ENCODE assay signal across 27 cellular contexts in genomic region chr11:72775288-72776110, GRCh38. TPM values are rescaled to one million over a fixed set of nuclear protein-coding genes. Genes with fewer than 3 reads are reported as not detected.
DNase-seq lines count a peak whose midpoint lies in the region; ATAC-seq, FAIRE-seq and TF ChIP-seq lines count a peak whose summit lies in the region.
"Had no signal": no experiment of that assay in that cellular context is flagged by ENCODE, and none has a peak within 500 bp of the region (broad histone marks: within the 10 kb centered on the region; RNA-seq: fewer than 3 reads in every experiment).

No MANE protein-coding gene starts in this region.

- no peak for TF ChIP-seq RAD21 in HepG2 (CRISPR knock-in tag; IDR thresholded peaks at IDR 0.05)

- FAIRE-seq in HepG2 (lab: Jason Lieb, UNC) (no peak), pancreas (lab: Jason Lieb, UNC) (no peak)
- FAIRE-seq: endothelial cell of umbilical vein, G401.6, islet of Langerhans, TTC549 had no signal

- POLR2A ChIA-PET in HepG2 (lab: Yijun Ruan, JAX) = interaction anchor here (0.8 to 10.0 kb wide), 3 partner anchors 9 to 18 kb away, joined by 6 to 103 read pairs (median 52); partner anchors contain the start of gene STARD10
- POLR2A ChIA-PET in activated CD8-positive, alpha-beta T cell treated with anti-CD3 and anti-CD28 coated beads, Interleukin-2, amount 10 ng/mL, durations not matched to agents 7 days and 5 days (lab: Charles Lee) = interaction anchor here (1.3 kb wide), 1 partner anchor 19 kb away, joined by 5 read pairs; the partner anchor contains the start of gene STARD10

- peaks cover 63% of the 10 kb centered on the region for H3K79me2 ChIP-seq in HepG2 (ENCODE audit: insufficient read depth, low read length)

- TF ChIP-seq POLR2A in HepG2 (IDR thresholded peaks at IDR 0.05; ENCODE audit: insufficient read depth in 1 of 2, low read depth in 2 of 2, low read length in 2 of 2) = no peak

- no peak overlapping the region for H3K4me3 ChIP-seq in HepG2 (replicated peaks in 1 of 3; ENCODE audit: insufficient read depth in 1 of 3, low read depth in 2 of 3, low read length in 3 of 3)
- peak overlapping the region in 1 of 4 donors; percentile 3 for H3K4me3 ChIP-seq in pancreas
- H3K4me3 ChIP-seq: ascending aorta, testis had no signal

- TF ChIP-seq EP300 in HepG2 (IDR thresholded peaks at IDR 0.05; ENCODE audit: low read depth in 2 of 2, low read length in 2 of 2) (no peak), HepG2 (CRISPR knock-in tag; IDR thresholded peaks at IDR 0.05; ENCODE audit: borderline replicate concordance) (no peak)

- DNase-seq in HepG2 (ENCODE audit: low spot score) (no peak), pancreas (no peak), SKM-1 (lab: John Stamatoyannopoulos, UW; ENCODE audit: unreplicated experiment) (no peak), NCI-H2171 treated with DMSO at 0.1 percent for 48 hours (lab: John Stamatoyannopoulos, UW) (no peak)
- no peak for DNase-seq in activated T-cell treated with anti-CD3 and anti-CD28 coated beads, Interleukin-2, amount 50 U/mL, for 1 hour
- DNase-seq in activated CD8-positive, alpha-beta T cell treated with anti-CD3 and anti-CD28 coated beads, Interleukin-2, amount 10 ng/mL, durations not matched to agents 7 days and 5 days = no peak
- DNase-seq: activated CD4-positive, alpha-beta memory T cell treated with anti-CD3 and anti-CD28 coated beads for 36 hours; activated CD4-positive, CD25-positive, alpha-beta regulatory T cell treated with anti-CD3 and anti-CD28 coated beads, Interleukin-2, amount 50 U/mL, for 72 hours; activated CD8-positive, alpha-beta memory T cell treated with anti-CD3 and anti-CD28 coated beads, Interleukin-2, amount 50 U/mL, for 48 hours; H9; NCI-H1092 treated with DMSO at 0.1 percent for 48 hours; NCI-H1930; NCI-H526 treated with DMSO at 0.1 percent for 48 hours; stimulated activated naive CD4-positive, alpha-beta T cell treated with Interleukin-2 at 50 U/mL for 16 hours; testis had no signal

- no peak overlapping the region; the same call in 1 of the 2 replicates for H3K9ac ChIP-seq in HepG2 (ENCODE audit: insufficient read depth, low read depth, low read length)

- H3K4me3 Mint-ChIP-seq in activated T-helper 17 cell treated with anti-CD3 and anti-CD28 coated beads, Interleukin-2, amount 50 U/mL, for 72 hours = no peak overlapping the region
- H3K4me3 Mint-ChIP-seq in activated CD8-positive, alpha-beta T cell treated with anti-CD3 and anti-CD28 coated beads, Interleukin-2, amount 10 ng/mL, durations not matched to agents 7 days and 5 days = no peak overlapping the region
- H3K4me3 Mint-ChIP-seq: activated CD4-positive, alpha-beta memory T cell treated with anti-CD3 and anti-CD28 coated beads for 36 hours; B cell; central memory CD8-positive, alpha-beta T cell; H9; T-helper 1 cell treated with Interleukin-12 subunit alpha and Interleukin-12 subunit beta and Interleukin-4 antibody, amounts not matched to agents 30 μg/mL and 1 μg/mL, for 36 hours had no signal

- no peak overlapping the region for H3K4me2 ChIP-seq in HepG2 (ENCODE audit: low read depth, low read length)

- H3K27ac ChIP-seq in 22Rv1 = peak overlapping the region; percentile 98
- no peak overlapping the region for H3K27ac ChIP-seq in HepG2 (ENCODE audit: extremely low read length, insufficient read depth, low read length)
- peak overlapping the region; percentile 66 to 93 (median 72) for H3K27ac ChIP-seq in pancreas
- H3K27ac ChIP-seq: ascending aorta, testis had no signal

- H4K20me1 ChIP-seq in HepG2 (ENCODE audit: insufficient read depth, low read length) = peaks cover 7% of the 10 kb centered on the region; the same call in 1 of the 2 replicates

- intact Hi-C loops in HepG2 (cut with micrococcal nuclease; ENCODE audit: unreplicated experiment) = no loop called here
- intact Hi-C loops in pancreas (cut with DNase I) = no loop called here

- 97% methylated on average over 6 of the region's 7 CpGs for WGBS in HepG2 (ENCODE audit: low lambda C conversion rate)
- WGBS in pancreas, 2 donors = 66 to 74% methylated on average over 7 of the region's 7 CpGs

- H3K4me1 ChIP-seq in HepG2 (ENCODE audit: insufficient read depth, low read length) (peaks cover 97% of the 10 kb centered on the region), pancreas (peaks cover 47 to 72% (median 61%) of the 10 kb centered on the region in 3 donors)

- no peaks in the 10 kb centered on the region for H3K36me3 Mint-ChIP-seq in activated T-helper 17 cell treated with anti-CD3 and anti-CD28 coated beads, Interleukin-2, amount 50 U/mL, for 72 hours (ENCODE audit: low read depth)
- H3K36me3 Mint-ChIP-seq in activated CD8-positive, alpha-beta T cell treated with anti-CD3 and anti-CD28 coated beads, Interleukin-2, amount 10 ng/mL, durations not matched to agents 7 days and 5 days (ENCODE audit: low read depth) = no peaks in the 10 kb centered on the region
- H3K36me3 Mint-ChIP-seq: activated CD4-positive, alpha-beta memory T cell treated with anti-CD3 and anti-CD28 coated beads for 36 hours; activated naive CD4-positive, alpha-beta T cell treated with anti-CD3 and anti-CD28 coated beads, Interleukin-2, amount 50 U/mL, for 72 hours had no signal

- no peaks in the 10 kb centered on the region for H3K9me3 Mint-ChIP-seq in activated T-helper 17 cell treated with anti-CD3 and anti-CD28 coated beads, Interleukin-2, amount 50 U/mL, for 72 hours
- H3K9me3 Mint-ChIP-seq in activated CD8-positive, alpha-beta T cell treated with anti-CD3 and anti-CD28 coated beads, Interleukin-2, amount 10 ng/mL, durations not matched to agents 7 days and 5 days (ENCODE audit: insufficient read depth) = no peaks in the 10 kb centered on the region
- H3K9me3 Mint-ChIP-seq: activated CD4-positive, alpha-beta memory T cell treated with anti-CD3 and anti-CD28 coated beads for 36 hours; activated naive CD4-positive, alpha-beta T cell treated with anti-CD3 and anti-CD28 coated beads, Interleukin-2, amount 50 U/mL, for 72 hours; central memory CD8-positive, alpha-beta T cell; H9; IgD-negative memory B cell; T-helper 1 cell treated with Interleukin-12 subunit alpha and Interleukin-12 subunit beta and Interleukin-4 antibody, amounts not matched to agents 30 μg/mL and 1 μg/mL, for 36 hours had no signal

- BruUV-seq in HepG2 (replicated peaks; lab: Mats Ljungman, UMichigan) = no TSS peak

- peaks cover under 1 to 31% of the 10 kb centered on the region in 2 experiments; a peak in 4 of 5 replicates for H3K36me3 ChIP-seq in HepG2 (replicated peaks in 1 of 2; ENCODE audit: control insufficient read depth in 1 of 2, insufficient read depth in 2 of 2, low read length in 2 of 2)
- H3K36me3 ChIP-seq in pancreas = no peaks in the 10 kb centered on the region
- H3K36me3 ChIP-seq: ascending aorta had no signal

- no peak for ATAC-seq in activated T-helper 17 cell treated with anti-CD3 and anti-CD28 coated beads, Interleukin-2, amount 50 U/mL, for 72 hours (replicated peaks)
- ATAC-seq in HepG2 = no peak
- ATAC-seq in pancreas = no peak
- ATAC-seq in activated CD8-positive, alpha-beta T cell treated with anti-CD3 and anti-CD28 coated beads, Interleukin-2, amount 10 ng/mL, durations not matched to agents 7 days and 5 days = no peak
- ATAC-seq: activated naive CD4-positive, alpha-beta T cell treated with anti-CD3 and anti-CD28 coated beads, Interleukin-2, amount 50 U/mL, for 72 hours had no signal

- H3K27me3 ChIP-seq in HepG2 (ENCODE audit: control insufficient read depth in 1 of 2, insufficient read depth in 2 of 2, low read length in 2 of 2) (no peaks in the 10 kb centered on the region), pancreas (no peaks in the 10 kb centered on the region)
- H3K27me3 ChIP-seq: ascending aorta, testis had no signal

- peak overlapping the region; percentile 64 for H3K27ac Mint-ChIP-seq in activated T-helper 17 cell treated with anti-CD3 and anti-CD28 coated beads, Interleukin-2, amount 50 U/mL, for 72 hours
- H3K27ac Mint-ChIP-seq in activated CD8-positive, alpha-beta T cell treated with anti-CD3 and anti-CD28 coated beads, Interleukin-2, amount 10 ng/mL, durations not matched to agents 7 days and 5 days = no peak overlapping the region
- H3K27ac Mint-ChIP-seq: activated CD4-positive, alpha-beta memory T cell treated with anti-CD3 and anti-CD28 coated beads for 36 hours; activated naive CD4-positive, alpha-beta T cell treated with anti-CD3 and anti-CD28 coated beads, Interleukin-2, amount 50 U/mL, for 72 hours; B cell; T-helper 1 cell treated with Interleukin-12 subunit alpha and Interleukin-12 subunit beta and Interleukin-4 antibody, amounts not matched to agents 30 μg/mL and 1 μg/mL, for 36 hours had no signal

- CTCF ChIA-PET in HepG2 (lab: Yijun Ruan, JAX; ENCODE audit: low intra/inter-chr PET ratio, low total read pairs) = no interaction called here
- CTCF ChIA-PET in activated CD8-positive, alpha-beta T cell treated with anti-CD3 and anti-CD28 coated beads, Interleukin-2, amount 10 ng/mL, durations not matched to agents 7 days and 5 days (lab: Charles Lee) = interaction anchor here (1.0 to 5.0 kb wide), 2 partner anchors 12 to 17 kb away, joined by 3 to 31 read pairs; partner anchors contain the start of gene STARD10

- peaks cover 10% of the 10 kb centered on the region for H3K4me1 Mint-ChIP-seq in activated T-helper 17 cell treated with anti-CD3 and anti-CD28 coated beads, Interleukin-2, amount 50 U/mL, for 72 hours
- H3K4me1 Mint-ChIP-seq in activated CD8-positive, alpha-beta T cell treated with anti-CD3 and anti-CD28 coated beads, Interleukin-2, amount 10 ng/mL, durations not matched to agents 7 days and 5 days (ENCODE audit: low read depth) = peaks cover 13% of the 10 kb centered on the region

- H2AFZ ChIP-seq in HepG2 (ENCODE audit: low read length) = no peak overlapping the region

- in situ Hi-C loops in HepG2 (cut with HindIII; ENCODE audit: extremely low pct_ligation_motif_present, low pct_unique_long_range_greater_than_20kb) = no loop called here

- no peak for TF ChIP-seq CTCF in 22Rv1 (IDR thresholded peaks at IDR 0.05)
- TF ChIP-seq CTCF in HepG2 (CRISPR knock-in tag; IDR thresholded peaks at IDR 0.05) = no peak
- no peak for TF ChIP-seq CTCF in pancreas (IDR thresholded peaks at IDR 0.05)

- no peaks in the 10 kb centered on the region for H3K9me3 ChIP-seq in HepG2 (ENCODE audit: low read length)
- H3K9me3 ChIP-seq in pancreas = no peaks in the 10 kb centered on the region
- H3K9me3 ChIP-seq: ascending aorta, testis had no signal

- H3K27me3 Mint-ChIP-seq in activated T-helper 17 cell treated with anti-CD3 and anti-CD28 coated beads, Interleukin-2, amount 50 U/mL, for 72 hours = no peaks in the 10 kb centered on the region
- H3K27me3 Mint-ChIP-seq in activated CD8-positive, alpha-beta T cell treated with anti-CD3 and anti-CD28 coated beads, Interleukin-2, amount 10 ng/mL, durations not matched to agents 7 days and 5 days (ENCODE audit: low read depth) = peaks cover 7% of the 10 kb centered on the region
- H3K27me3 Mint-ChIP-seq: activated CD4-positive, alpha-beta memory T cell treated with anti-CD3 and anti-CD28 coated beads for 36 hours; B cell; central memory CD8-positive, alpha-beta T cell; IgD-negative memory B cell had no signal

RNA-seq across cellular contexts. Expression of gene STARD10, which starts 18.3 kb away (rescaled TPM):
- 10 to 100 TPM in 1 of 2 donors, 1 to 10 TPM in 1; 7.7 to 16.4 TPM for total RNA-seq in activated T-helper 17 cell treated with anti-CD3 and anti-CD28 coated beads, Interleukin-2, amount 50 U/mL, for 72 hours
- total RNA-seq in HepG2 (2016; rRNA removed; fragmentation: Illumina TruSeq; extraction: Trizol) = 248 and 341 TPM in 2 replicates
- total RNA-seq in HepG2 (2016; cell fraction: cytosol; rRNA removed; fragmentation: Illumina TruSeq; extraction: Trizol; ENCODE audit: low read depth) = 1,658 and 1,675 TPM in 2 replicates
- total RNA-seq in HepG2 (2016; cell fraction: insoluble cytoplasmic fraction; rRNA removed; fragmentation: Illumina TruSeq; extraction: Trizol) = 231 and 367 TPM in 2 replicates
- total RNA-seq in HepG2 (2016; cell fraction: membrane; rRNA removed; fragmentation: Illumina TruSeq; extraction: Trizol) = 1,130 and 1,245 TPM in 2 replicates
- total RNA-seq in HepG2 (2016; cell fraction: nucleus; rRNA removed; fragmentation: Illumina TruSeq; extraction: Trizol) = 138 and 147 TPM in 2 replicates
- polyA plus RNA-seq in HepG2 (2011; rRNA removed) = 260 and 311 TPM in 2 replicates
- 248 and 317 TPM in 2 replicates for polyA plus RNA-seq in HepG2 (2011; cell fraction: cytosol; rRNA removed)
- polyA plus RNA-seq in HepG2 (2011; cell fraction: nucleus; rRNA removed) = 146 and 149 TPM in 2 replicates
- 146 and 179 TPM in 2 replicates for polyA plus RNA-seq in HepG2 (2012)
- polyA plus RNA-seq in HepG2 (2016; cell fraction: cytosol; fragmentation: Illumina TruSeq; extraction: Trizol; ENCODE audit: low read depth) = 2,121 and 2,355 TPM in 2 replicates
- 324 and 400 TPM in 2 replicates for polyA plus RNA-seq in HepG2 (2016; cell fraction: insoluble cytoplasmic fraction; fragmentation: Illumina TruSeq; extraction: Trizol; ENCODE audit: low read depth)
- 1,491 and 1,549 TPM in 2 replicates for polyA plus RNA-seq in HepG2 (2016; cell fraction: membrane; fragmentation: Illumina TruSeq; extraction: Trizol; ENCODE audit: low read depth)
- 357 and 378 TPM in 2 replicates for polyA plus RNA-seq in HepG2 (2016; cell fraction: nucleus; fragmentation: Illumina TruSeq; extraction: Trizol; ENCODE audit: insufficient read depth, low read depth)
- polyA minus RNA-seq in HepG2 (2011; rRNA and poly(A)+ RNA removed; ENCODE audit: low replicate concordance) = 15.4 and 222 TPM in 2 replicates
- polyA minus RNA-seq in HepG2 (2011; cell fraction: cytosol; rRNA and poly(A)+ RNA removed) = 77.0 and 88.8 TPM in 2 replicates
- 41.4 and 44.8 TPM in 2 replicates for polyA minus RNA-seq in HepG2 (2011; cell fraction: nucleus; rRNA and poly(A)+ RNA removed)
- total RNA-seq in pancreas = 100 to 1,000 TPM in 5 of 6 donors, 10 to 100 TPM in 1; 99.5 to 187 (median 153) TPM
- 100 to 1,000 TPM; 201 to 366 TPM for polyA plus RNA-seq in pancreas
- 1 to 10 TPM; 4.0 to 4.5 TPM for total RNA-seq in activated CD8-positive, alpha-beta T cell treated with anti-CD3 and anti-CD28 coated beads, Interleukin-2, amount 10 ng/mL, durations not matched to agents 7 days and 5 days

RNA-seq across cellular contexts. Expression of gene ARAP1, which starts 23.3 kb away (rescaled TPM):
- 100 to 1,000 TPM in 1 of 2 donors, 10 to 100 TPM in 1; 98.0 to 216 TPM for total RNA-seq in activated T-helper 17 cell treated with anti-CD3 and anti-CD28 coated beads, Interleukin-2, amount 50 U/mL, for 72 hours
- 55.2 and 55.5 TPM in 2 replicates for total RNA-seq in HepG2 (2016; rRNA removed; fragmentation: Illumina TruSeq; extraction: Trizol)
- 21.9 TPM in 2 replicates for total RNA-seq in HepG2 (2016; cell fraction: cytosol; rRNA removed; fragmentation: Illumina TruSeq; extraction: Trizol; ENCODE audit: low read depth)
- 49.1 and 52.3 TPM in 2 replicates for total RNA-seq in HepG2 (2016; cell fraction: insoluble cytoplasmic fraction; rRNA removed; fragmentation: Illumina TruSeq; extraction: Trizol)
- 15.6 and 18.1 TPM in 2 replicates for total RNA-seq in HepG2 (2016; cell fraction: membrane; rRNA removed; fragmentation: Illumina TruSeq; extraction: Trizol)
- 76.5 and 77.3 TPM in 2 replicates for total RNA-seq in HepG2 (2016; cell fraction: nucleus; rRNA removed; fragmentation: Illumina TruSeq; extraction: Trizol)
- 43.2 and 64.0 TPM in 2 replicates for polyA plus RNA-seq in HepG2 (2011; rRNA removed)
- 27.5 and 37.2 TPM in 2 replicates for polyA plus RNA-seq in HepG2 (2011; cell fraction: cytosol; rRNA removed)
- polyA plus RNA-seq in HepG2 (2011; cell fraction: nucleus; rRNA removed) = 341 and 362 TPM in 2 replicates
- 33.2 and 39.7 TPM in 2 replicates for polyA plus RNA-seq in HepG2 (2012)
- 2.2 and 3.2 TPM in 2 replicates for polyA plus RNA-seq in HepG2 (2016; cell fraction: cytosol; fragmentation: Illumina TruSeq; extraction: Trizol; ENCODE audit: low read depth)
- polyA plus RNA-seq in HepG2 (2016; cell fraction: insoluble cytoplasmic fraction; fragmentation: Illumina TruSeq; extraction: Trizol; ENCODE audit: low read depth) = 40.0 and 49.8 TPM in 2 replicates
- 5.5 and 6.6 TPM in 2 replicates for polyA plus RNA-seq in HepG2 (2016; cell fraction: membrane; fragmentation: Illumina TruSeq; extraction: Trizol; ENCODE audit: low read depth)
- 163 and 180 TPM in 2 replicates for polyA plus RNA-seq in HepG2 (2016; cell fraction: nucleus; fragmentation: Illumina TruSeq; extraction: Trizol; ENCODE audit: insufficient read depth, low read depth)
- 42.6 and 95.7 TPM in 2 replicates for polyA minus RNA-seq in HepG2 (2011; rRNA and poly(A)+ RNA removed; ENCODE audit: low replicate concordance)
- 32.2 and 38.2 TPM in 2 replicates for polyA minus RNA-seq in HepG2 (2011; cell fraction: cytosol; rRNA and poly(A)+ RNA removed)
- 73.1 and 90.3 TPM in 2 replicates for polyA minus RNA-seq in HepG2 (2011; cell fraction: nucleus; rRNA and poly(A)+ RNA removed)
- 10 to 100 TPM; 21.5 to 72.0 (median 34.4) TPM for total RNA-seq in pancreas
- polyA plus RNA-seq in pancreas = 10 to 100 TPM; 69.1 to 73.5 TPM
- total RNA-seq in activated CD8-positive, alpha-beta T cell treated with anti-CD3 and anti-CD28 coated beads, Interleukin-2, amount 10 ng/mL, durations not matched to agents 7 days and 5 days = 10 to 100 TPM; 84.3 to 89.6 TPM

RNA-seq across cellular contexts. Expression of gene ATG16L2, which starts 38.7 kb away (rescaled TPM):
- total RNA-seq in activated T-helper 17 cell treated with anti-CD3 and anti-CD28 coated beads, Interleukin-2, amount 50 U/mL, for 72 hours = 100 to 1,000 TPM in 1 of 2 donors, 10 to 100 TPM in 1; 85.3 to 127 TPM
- total RNA-seq in HepG2 (2016; rRNA removed; fragmentation: Illumina TruSeq; extraction: Trizol) (0.79 and 6.2 TPM in 2 replicates), pancreas (10 to 100 TPM in 5 of 6 donors, 1 to 10 TPM in 1; 4.5 to 31.7 (median 11.6) TPM)
- total RNA-seq in HepG2 (2016; cell fraction: cytosol; rRNA removed; fragmentation: Illumina TruSeq; extraction: Trizol; ENCODE audit: low read depth) = 0.71 and 1.1 TPM in 2 replicates
- total RNA-seq in HepG2 (2016; cell fraction: insoluble cytoplasmic fraction; rRNA removed; fragmentation: Illumina TruSeq; extraction: Trizol) = 0.88 and 6.5 TPM in 2 replicates
- 0.93 and 2.4 TPM in 2 replicates for total RNA-seq in HepG2 (2016; cell fraction: membrane; rRNA removed; fragmentation: Illumina TruSeq; extraction: Trizol)
- total RNA-seq in HepG2 (2016; cell fraction: nucleus; rRNA removed; fragmentation: Illumina TruSeq; extraction: Trizol) = 11.6 and 12.0 TPM in 2 replicates
- polyA plus RNA-seq in HepG2 (2011; rRNA removed) (14.8 and 19.3 TPM in 2 replicates), pancreas (10 to 100 TPM; 67.5 to 75.7 TPM)
- polyA plus RNA-seq in HepG2 (2011; cell fraction: cytosol; rRNA removed) = 2.1 and 3.0 TPM in 2 replicates
- 251 and 263 TPM in 2 replicates for polyA plus RNA-seq in HepG2 (2011; cell fraction: nucleus; rRNA removed)
- 8.2 and 9.1 TPM in 2 replicates for polyA plus RNA-seq in HepG2 (2012)
- 0.28 and 0.58 TPM in 2 replicates for polyA plus RNA-seq in HepG2 (2016; cell fraction: cytosol; fragmentation: Illumina TruSeq; extraction: Trizol; ENCODE audit: low read depth)
- 0.75 and 1.2 TPM in 2 replicates for polyA plus RNA-seq in HepG2 (2016; cell fraction: insoluble cytoplasmic fraction; fragmentation: Illumina TruSeq; extraction: Trizol; ENCODE audit: low read depth)
- polyA plus RNA-seq in HepG2 (2016; cell fraction: membrane; fragmentation: Illumina TruSeq; extraction: Trizol; ENCODE audit: low read depth) = 0.56 and 0.72 TPM in 2 replicates
- 31.9 and 32.0 TPM in 2 replicates for polyA plus RNA-seq in HepG2 (2016; cell fraction: nucleus; fragmentation: Illumina TruSeq; extraction: Trizol; ENCODE audit: insufficient read depth, low read depth)
- 9.4 and 19.0 TPM in 2 replicates for polyA minus RNA-seq in HepG2 (2011; rRNA and poly(A)+ RNA removed; ENCODE audit: low replicate concordance)
- 0.69 and 0.97 TPM in 2 replicates for polyA minus RNA-seq in HepG2 (2011; cell fraction: cytosol; rRNA and poly(A)+ RNA removed)
- polyA minus RNA-seq in HepG2 (2011; cell fraction: nucleus; rRNA and poly(A)+ RNA removed) = 25.1 and 27.8 TPM in 2 replicates
- total RNA-seq in activated CD8-positive, alpha-beta T cell treated with anti-CD3 and anti-CD28 coated beads, Interleukin-2, amount 10 ng/mL, durations not matched to agents 7 days and 5 days = 100 to 1,000 TPM; 104 to 105 TPM

Comparison
In these comparisons a context has a peak if more than half of its experiments do, and no peak if none do; other contexts are left out.
1. RNA of gene STARD10, which starts 18.3 kb away (total RNA-seq): 138 to 1,675 TPM in HepG2 and 99.5 to 187 TPM in pancreas; 7.7 to 16.4 TPM in activated T-helper 17 cell treated with anti-CD3 and anti-CD28 coated beads, Interleukin-2, amount 50 U/mL, for 72 hours and 4.0 to 4.5 TPM in activated CD8-positive, alpha-beta T cell treated with anti-CD3 and anti-CD28 coated beads, Interleukin-2, amount 10 ng/mL, durations not matched to agents 7 days and 5 days; every median in the first group is over 4 times any median in the second.